In the genomic region with DNA sequence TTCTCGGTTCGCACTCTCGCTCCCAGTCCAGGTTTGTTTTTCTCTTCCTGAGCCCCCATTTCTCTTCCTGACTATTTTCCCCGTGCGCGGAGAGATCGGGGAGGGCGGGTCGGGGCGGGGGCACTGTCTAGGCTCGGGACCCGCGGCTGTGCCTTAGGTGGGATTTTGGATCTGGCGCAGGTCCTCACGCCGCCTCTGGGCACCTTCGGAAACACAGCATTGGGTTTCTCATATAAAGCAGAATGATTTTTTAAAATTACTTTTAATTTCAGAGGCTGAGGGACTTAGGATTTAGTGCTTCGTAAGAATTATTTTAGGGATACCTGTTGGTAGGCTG, we compare ENCODE assay signal across 8 cellular contexts. TPM values are rescaled to one million over a fixed set of nuclear protein-coding genes. Genes with fewer than 3 reads are reported as not detected.
A peak's percentile ranks its signal among the peaks of the same experiment; 100 is the strongest.
DNase-seq lines count a peak whose midpoint lies in the region; ATAC-seq and TF ChIP-seq lines count a peak whose summit lies in the region.

No MANE protein-coding gene starts in this region.

- H3K27me3 ChIP-seq in esophagus muscularis mucosa: peaks cover 0 to 38% (median 0%) of the 10 kb centered on the region in 4 donors
- peaks cover 46% of the 10 kb centered on the region for H3K27me3 ChIP-seq in neuron (ENCODE audit: insufficient read depth, low read length)

- TF ChIP-seq POLR2A in GM18505 (IDR thresholded peaks at IDR 0.05; ENCODE audit: borderline replicate concordance, extremely low read depth, insufficient read depth, insufficient read length) (no peak), esophagus muscularis mucosa (IDR thresholded peaks at IDR 0.05; ENCODE audit: low read depth) (no peak)

- peak overlapping the region; percentile 97 for H2AFZ ChIP-seq in neuron (ENCODE audit: low read depth, low read length)

- H3K36me3 ChIP-seq in esophagus muscularis mucosa (no peaks in the 10 kb centered on the region), neuron (ENCODE audit: insufficient read depth, low read length) (no peaks in the 10 kb centered on the region)

- intact Hi-C loops in esophagus muscularis mucosa (cut with DNase I): no loop called here

- H3K9me3 Mint-ChIP-seq in IgD-negative memory B cell: no peaks in the 10 kb centered on the region

- H3K27ac Mint-ChIP-seq in IgD-negative memory B cell: peak overlapping the region; percentile 66 to 95 (median 93)

- peak; percentile 45 to 46 for DNase-seq in activated CD4-positive, alpha-beta T cell treated with anti-CD3 and anti-CD28 coated beads, Interleukin-2, amount 50 U/mL, for 4 hours
- DNase-seq in esophagus muscularis mucosa (ENCODE audit: extremely low spot score): no peak
- DNase-seq in cerebellar cortex (ENCODE audit: low spot score): no peak
- no peak for DNase-seq in NCI-H187 (lab: John Stamatoyannopoulos, UW)
- no peak for DNase-seq in NCI-H2227 treated with DMSO at 0.1 percent for 48 hours (lab: John Stamatoyannopoulos, UW)

- H3K9me3 ChIP-seq in esophagus muscularis mucosa: no peaks in the 10 kb centered on the region
- no peaks in the 10 kb centered on the region for H3K9me3 ChIP-seq in neuron (ENCODE audit: low read length)

- H3K4me3 ChIP-seq in esophagus muscularis mucosa (peak overlapping the region; percentile 66 to 90 (median 75)), neuron (ENCODE audit: low read length) (peak overlapping the region; percentile 67)

- no peak for TF ChIP-seq EP300 in esophagus muscularis mucosa (IDR thresholded peaks at IDR 0.05)

- no peaks in the 10 kb centered on the region for H3K36me3 Mint-ChIP-seq in IgD-negative memory B cell

- peak overlapping the region; percentile 93 to 99 (median 96) for H3K4me3 Mint-ChIP-seq in IgD-negative memory B cell

- peaks cover 8 to 24% (median 22%) of the 10 kb centered on the region in 4 donors for H3K4me1 ChIP-seq in esophagus muscularis mucosa
- H3K4me1 ChIP-seq in neuron (ENCODE audit: insufficient read depth, low read length): peaks cover 6% of the 10 kb centered on the region

- peak; percentile 25 for ATAC-seq in GM18505 (IDR thresholded peaks at IDR 0.05; ENCODE audit: unreplicated experiment)

- peak overlapping the region; percentile 51 to 72 (median 61) for H3K27ac ChIP-seq in esophagus muscularis mucosa (replicated peaks in 1 of 4)

- TF ChIP-seq CTCF in esophagus muscularis mucosa (IDR thresholded peaks at IDR 0.05): peak in 1 of 3 experiments; percentile 29

- WGBS in esophagus muscularis mucosa: 0% methylated on average over 11 of the region's 18 CpGs

- H3K4me1 Mint-ChIP-seq in IgD-negative memory B cell: peaks cover 31 to 43% (median 42%) of the 10 kb centered on the region in 3 donors

- H3K27me3 Mint-ChIP-seq in IgD-negative memory B cell: no peaks in the 10 kb centered on the region

RNA-seq across cellular contexts. Expression of gene STX11, which starts 0.3 kb away (rescaled TPM):
- 11.5 TPM for polyA plus RNA-seq in IgD-negative memory B cell
- total RNA-seq in esophagus muscularis mucosa: 10 to 100 TPM in 1 of 4 donors, 1 to 10 TPM in 3; 3.3 to 14.1 (median 7.1) TPM

RNA-seq across cellular contexts. Expression of gene SF3B5, which starts 55.3 kb away (rescaled TPM):
- 378 TPM for polyA plus RNA-seq in IgD-negative memory B cell
- total RNA-seq in esophagus muscularis mucosa: 100 to 1,000 TPM in 2 of 4 donors, 10 to 100 TPM in 2; 79.2 to 134 (median 99.6) TPM

Comparison
In these comparisons a context has a peak if more than half of its experiments do, and no peak if none do; other contexts are left out.
1. DNase-seq: peak in activated CD4-positive, alpha-beta T cell treated with anti-CD3 and anti-CD28 coated beads, Interleukin-2, amount 50 U/mL, for 4 hours (2 of 2); none in esophagus muscularis mucosa (single experiment), cerebellar cortex (single experiment), NCI-H187 (0 of 2) and NCI-H2227 treated with DMSO at 0.1 percent for 48 hours (single experiment).